ENCODE assay signal across 28 cellular contexts in genomic region chr1:185668013-185668412, GRCh38.
A peak's percentile ranks its signal among the peaks of the same experiment; 100 is the strongest.
DNase-seq lines count a peak whose midpoint lies in the region; ATAC-seq and FAIRE-seq lines count a peak whose summit lies in the region.
"Had no signal": no experiment of that assay in that cellular context is flagged by ENCODE, and none has a peak within 500 bp of the region (broad histone marks: within the 10 kb centered on the region; RNA-seq: fewer than 3 reads in every experiment).

No MANE protein-coding gene starts in this region.

- intact Hi-C loops in left ventricle myocardium superior (cut with micrococcal nuclease): no loop called here
- intact Hi-C loops in right cardiac atrium (cut with DNase I): loop anchor here in 1 of 4 donors (5.0 kb wide), 1 partner anchor 351 kb away; the partner anchor contains the start of gene IVNS1ABP

- H3K9me3 ChIP-seq in right cardiac atrium (ENCODE audit: control insufficient read depth, low read length): no peaks in the 10 kb centered on the region
- no peaks in the 10 kb centered on the region for H3K9me3 ChIP-seq in effector memory CD4-positive, alpha-beta T cell (ENCODE audit: control insufficient read depth, low read length)
- H3K9me3 ChIP-seq: Peyer's patch, SK-N-SH had no signal

- H3K27me3 ChIP-seq in right cardiac atrium (ENCODE audit: control insufficient read depth, insufficient read depth): no peaks in the 10 kb centered on the region
- H3K27me3 ChIP-seq in effector memory CD4-positive, alpha-beta T cell (replicated peaks; ENCODE audit: control insufficient read depth, insufficient read depth, low read length, poor library complexity, severe bottlenecking): no peaks in the 10 kb centered on the region
- H3K27me3 ChIP-seq: BLaER1, Peyer's patch had no signal

- H3K4me3 ChIP-seq in right cardiac atrium (ENCODE audit: low read length): no peak overlapping the region
- no peak overlapping the region for H3K4me3 ChIP-seq in effector memory CD4-positive, alpha-beta T cell (ENCODE audit: insufficient read depth, low read depth, low read length, poor library complexity, severe bottlenecking)
- H3K4me3 ChIP-seq: BLaER1, GM23338, K562, Peyer's patch had no signal

- no peaks in the 10 kb centered on the region for H3K36me3 ChIP-seq in effector memory CD4-positive, alpha-beta T cell (ENCODE audit: control insufficient read depth, insufficient read depth, low read length)
- H3K36me3 ChIP-seq: BLaER1, Peyer's patch had no signal

- no peaks in the 10 kb centered on the region for H3K4me1 ChIP-seq in right cardiac atrium (ENCODE audit: control insufficient read depth, insufficient read depth, low read length)
- H3K4me1 ChIP-seq in effector memory CD4-positive, alpha-beta T cell (ENCODE audit: control insufficient read depth, insufficient read depth, low read length, poor library complexity, severe bottlenecking): no peaks in the 10 kb centered on the region
- H3K4me1 ChIP-seq: BLaER1, Peyer's patch had no signal

- peak; percentile 17 for FAIRE-seq in islet of Langerhans (lab: Jason Lieb, UNC)
- FAIRE-seq: A204.1, HepG2, K562 had no signal

- no peak overlapping the region for H3K27ac ChIP-seq in right cardiac atrium (ENCODE audit: low read length)
- no peak overlapping the region for H3K27ac ChIP-seq in effector memory CD4-positive, alpha-beta T cell (ENCODE audit: insufficient read depth, low read length, poor library complexity, severe bottlenecking)
- H3K27ac ChIP-seq: BLaER1, Peyer's patch had no signal

- ATAC-seq in left ventricle myocardium superior (peak; percentile 70), right cardiac atrium (no peak), GM18511 (IDR thresholded peaks at IDR 0.05; ENCODE audit: unreplicated experiment) (no peak)
- ATAC-seq: GM23338, HepG2, K562 had no signal

- DNase-seq in NCI-H345 (lab: John Stamatoyannopoulos, UW): peak; percentile 27
- no peak for DNase-seq in NCI-H345 treated with DMSO at 0.1 percent for 48 hours (lab: John Stamatoyannopoulos, UW; ENCODE audit: unreplicated experiment)
- DNase-seq in left ventricle myocardium superior: no peak
- no peak for DNase-seq in right cardiac atrium
- DNase-seq in HuH-7 (ENCODE audit: low spot score): no peak
- no peak for DNase-seq in effector memory CD4-positive, alpha-beta T cell
- DNase-seq: CD4-positive, CD25-positive, alpha-beta regulatory T cell; DMS53; H9; Kasumi-1; NCI-H1105 treated with DMSO at 0.1 percent for 48 hours; NCI-H146; NCI-H1930; NCI-H2107; NCI-H446; NCI-H524 treated with DMSO at 0.1 percent for 48 hours; NCI-H82; Peyer's patch; SIG-M5; SK-N-SH; SW 1271 had no signal
